In genomic region chr2:136375017-136375901, GRCh38 we compare ENCODE assay signal across 8 cellular contexts.
DNase-seq lines count a peak whose midpoint lies in the region; ATAC-seq, FAIRE-seq and TF ChIP-seq lines count a peak whose summit lies in the region.

No MANE protein-coding gene starts in this region.

- POLR2A ChIA-PET in activated CD8-positive, alpha-beta T cell treated with anti-CD3 and anti-CD28 coated beads, Interleukin-2, amount 10 ng/mL, durations not matched to agents 7 days and 5 days (lab: Charles Lee) = interaction anchor here (0.9 to 1.7 kb wide), 4 partner anchors 12 to 258 kb away, joined by 3 to 6 read pairs (median 6); partner anchors contain the start of gene CXCR4

- no peaks in the 10 kb centered on the region for H4K20me1 ChIP-seq in BLaER1 treated with 17β-estradiol and CSF1 and Interleukin-3, amounts not matched to agents 10 nM and 100 nM

- H3K27me3 Mint-ChIP-seq in activated CD8-positive, alpha-beta T cell treated with anti-CD3 and anti-CD28 coated beads, Interleukin-2, amount 10 ng/mL, durations not matched to agents 7 days and 5 days (ENCODE audit: low read depth) = peaks cover 3% of the 10 kb centered on the region

- H3K4me1 ChIP-seq in BLaER1 treated with 17β-estradiol and CSF1 and Interleukin-3, amounts not matched to agents 10 nM and 100 nM = peaks cover 36 to 57% (median 50%) of the 10 kb centered on the region in 10 experiments
- H3K4me1 ChIP-seq in pancreas = no peaks in the 10 kb centered on the region

- no peaks in the 10 kb centered on the region for H3K27me3 ChIP-seq in BLaER1 treated with 17β-estradiol and CSF1 and Interleukin-3, amounts not matched to agents 10 nM and 100 nM
- no peaks in the 10 kb centered on the region for H3K27me3 ChIP-seq in pancreas

- intact Hi-C loops in pancreas (cut with DNase I) = loop anchor here in 1 of 3 donors (10.0 kb wide), 1 partner anchor 460 kb away; no protein-coding TSS in a partner anchor

- H3K27ac Mint-ChIP-seq in activated CD8-positive, alpha-beta T cell treated with anti-CD3 and anti-CD28 coated beads, Interleukin-2, amount 10 ng/mL, durations not matched to agents 7 days and 5 days = peak overlapping the region; percentile 83

- DNase-seq in activated CD8-positive, alpha-beta T cell treated with anti-CD3 and anti-CD28 coated beads, Interleukin-2, amount 10 ng/mL, durations not matched to agents 7 days and 5 days = peak; percentile 41
- DNase-seq in NCI-H774 (lab: John Stamatoyannopoulos, UW) (no peak), islet precursor cell (no peak), dedifferentiated amniotic fluid mesenchymal stem cell (ENCODE audit: extremely low spot score) (no peak), pancreas (no peak)

- CTCF ChIA-PET in activated CD8-positive, alpha-beta T cell treated with anti-CD3 and anti-CD28 coated beads, Interleukin-2, amount 10 ng/mL, durations not matched to agents 7 days and 5 days (lab: Charles Lee) = interaction anchor here (1.0 to 13.8 kb wide), 7 partner anchors 9 to 459 kb away, joined by 3 to 338 read pairs (median 4); no protein-coding TSS in a partner anchor

- H3K27ac ChIP-seq in BLaER1 treated with 17β-estradiol and CSF1 and Interleukin-3, amounts not matched to agents 10 nM and 100 nM = peak overlapping the region in 10 of 11 experiments; percentile 34 to 95 (median 56); a peak in 19 of 22 replicates
- no peak overlapping the region for H3K27ac ChIP-seq in pancreas

- H3K36me3 Mint-ChIP-seq in activated CD8-positive, alpha-beta T cell treated with anti-CD3 and anti-CD28 coated beads, Interleukin-2, amount 10 ng/mL, durations not matched to agents 7 days and 5 days (ENCODE audit: low read depth) = peaks cover 8% of the 10 kb centered on the region

- H3K9me3 ChIP-seq in BLaER1 treated with 17β-estradiol and CSF1 and Interleukin-3, amounts not matched to agents 10 nM and 100 nM (replicated peaks in 1 of 11) = peaks cover 0 to 8% (median 0%) of the 10 kb centered on the region in 11 experiments; a peak in 3 of 22 replicates
- H3K9me3 ChIP-seq in pancreas = no peaks in the 10 kb centered on the region

- H3K4me3 Mint-ChIP-seq in activated CD8-positive, alpha-beta T cell treated with anti-CD3 and anti-CD28 coated beads, Interleukin-2, amount 10 ng/mL, durations not matched to agents 7 days and 5 days = no peak overlapping the region

- FAIRE-seq in pancreas (lab: Jason Lieb, UNC) = no peak

- peak; percentile 52 for ATAC-seq in GM19023 (IDR thresholded peaks at IDR 0.05; ENCODE audit: unreplicated experiment)
- ATAC-seq in HG03066 (IDR thresholded peaks at IDR 0.05; ENCODE audit: low read depth, unreplicated experiment) = peak; percentile 57
- ATAC-seq in activated CD8-positive, alpha-beta T cell treated with anti-CD3 and anti-CD28 coated beads, Interleukin-2, amount 10 ng/mL, durations not matched to agents 7 days and 5 days = peak; percentile 43
- ATAC-seq in pancreas = no peak

- TF ChIP-seq CTCF in pancreas (IDR thresholded peaks at IDR 0.05) = no peak

- no peak overlapping the region for H3K4me3 ChIP-seq in BLaER1 treated with 17β-estradiol and CSF1 and Interleukin-3, amounts not matched to agents 10 nM and 100 nM
- no peak overlapping the region for H3K4me3 ChIP-seq in pancreas

- 85 to 86% methylated on average over 5 of the region's 5 CpGs for WGBS in pancreas, 2 donors

- peaks cover 50% of the 10 kb centered on the region for H3K4me1 Mint-ChIP-seq in activated CD8-positive, alpha-beta T cell treated with anti-CD3 and anti-CD28 coated beads, Interleukin-2, amount 10 ng/mL, durations not matched to agents 7 days and 5 days (ENCODE audit: low read depth)

- peak overlapping the region in 4 of 11 experiments; percentile 6 to 57 (median 47); a peak in 2 of 22 replicates for H3K9ac ChIP-seq in BLaER1 treated with 17β-estradiol and CSF1 and Interleukin-3, amounts not matched to agents 10 nM and 100 nM

- no peaks in the 10 kb centered on the region for H3K9me3 Mint-ChIP-seq in activated CD8-positive, alpha-beta T cell treated with anti-CD3 and anti-CD28 coated beads, Interleukin-2, amount 10 ng/mL, durations not matched to agents 7 days and 5 days (ENCODE audit: insufficient read depth)

- no peaks in the 10 kb centered on the region for H3K36me3 ChIP-seq in BLaER1 treated with 17β-estradiol and CSF1 and Interleukin-3, amounts not matched to agents 10 nM and 100 nM
- no peaks in the 10 kb centered on the region for H3K36me3 ChIP-seq in pancreas

- peak overlapping the region; percentile 46 to 82 (median 71); a peak in 21 of 22 replicates for H3K4me2 ChIP-seq in BLaER1 treated with 17β-estradiol and CSF1 and Interleukin-3, amounts not matched to agents 10 nM and 100 nM

Comparison
In these comparisons a context has a peak if more than half of its experiments do, and no peak if none do; other contexts are left out.
1. H3K27ac ChIP-seq: peak in BLaER1 treated with 17β-estradiol and CSF1 and Interleukin-3, amounts not matched to agents 10 nM and 100 nM (10 of 11); none in pancreas (0 of 4).
2. ATAC-seq: peak in GM19023 (single experiment), HG03066 (single experiment) and activated CD8-positive, alpha-beta T cell treated with anti-CD3 and anti-CD28 coated beads, Interleukin-2, amount 10 ng/mL, durations not matched to agents 7 days and 5 days (single experiment); none in pancreas (0 of 4).